Comparison of ENCODE assay signal across 29 cellular contexts in genomic region chr20:22006306-22006705, GRCh38.
DNase-seq lines count a peak whose midpoint lies in the region; ATAC-seq, FAIRE-seq and TF ChIP-seq lines count a peak whose summit lies in the region.
"Had no signal": no experiment of that assay in that cellular context is flagged by ENCODE, and none has a peak within 500 bp of the region (broad histone marks: within the 10 kb centered on the region; RNA-seq: fewer than 3 reads in every experiment).

No MANE protein-coding gene starts in this region.

- TF ChIP-seq CTCF in HepG2 (CRISPR knock-in tag; IDR thresholded peaks at IDR 0.05) (no peak), right lobe of liver (IDR thresholded peaks at IDR 0.05) (no peak), A549 (IDR thresholded peaks at IDR 0.05) (no peak)

- no TSS peak for BruUV-seq in HepG2 (replicated peaks; lab: Mats Ljungman, UMichigan)

- no peak overlapping the region for H2AFZ ChIP-seq in HepG2 (ENCODE audit: low read length)

- H3K27me3 ChIP-seq in HepG2 (ENCODE audit: control insufficient read depth in 1 of 2, insufficient read depth in 2 of 2, low read length in 2 of 2) (no peaks in the 10 kb centered on the region), right lobe of liver (no peaks in the 10 kb centered on the region)
- H3K27me3 ChIP-seq: BE2C; BLaER1; BLaER1 treated with 17β-estradiol and CSF1 and Interleukin-3, amounts not matched to agents 10 nM and 100 nM had no signal

- H3K9ac ChIP-seq in HepG2 (ENCODE audit: insufficient read depth, low read depth, low read length), result no peak overlapping the region
- H3K9ac ChIP-seq: BLaER1; BLaER1 treated with 17β-estradiol and CSF1 and Interleukin-3, amounts not matched to agents 10 nM and 100 nM had no signal

- no peaks in the 10 kb centered on the region for H3K79me2 ChIP-seq in HepG2 (ENCODE audit: insufficient read depth, low read length)

- CTCF ChIA-PET in HepG2 (lab: Yijun Ruan, JAX; ENCODE audit: low intra/inter-chr PET ratio, low total read pairs) (no interaction called here), A549 (lab: Yijun Ruan, JAX) (no interaction called here)

- no peaks in the 10 kb centered on the region for H4K20me1 ChIP-seq in HepG2 (ENCODE audit: insufficient read depth, low read length)
- H4K20me1 ChIP-seq: BLaER1; BLaER1 treated with 17β-estradiol and CSF1 and Interleukin-3, amounts not matched to agents 10 nM and 100 nM had no signal

- FAIRE-seq in HepG2 (lab: Jason Lieb, UNC) (no peak), A549 (lab: Jason Lieb, UNC) (no peak)
- FAIRE-seq: D721Med had no signal

- H3K36me3 ChIP-seq in HepG2 (replicated peaks in 1 of 2; ENCODE audit: control insufficient read depth in 1 of 2, insufficient read depth in 2 of 2, low read length in 2 of 2) (no peaks in the 10 kb centered on the region), right lobe of liver (no peaks in the 10 kb centered on the region)
- H3K36me3 ChIP-seq: BE2C; BLaER1; BLaER1 treated with 17β-estradiol and CSF1 and Interleukin-3, amounts not matched to agents 10 nM and 100 nM had no signal

- no peak for TF ChIP-seq POLR2A in HepG2 (IDR thresholded peaks at IDR 0.05; ENCODE audit: insufficient read depth in 1 of 2, low read depth in 2 of 2, low read length in 2 of 2)
- TF ChIP-seq POLR2A in right lobe of liver (IDR thresholded peaks at IDR 0.05), result no peak
- TF ChIP-seq POLR2A in A549 (IDR thresholded peaks at IDR 0.05; ENCODE audit: low read length), result no peak

- H3K4me3 ChIP-seq in HepG2 (replicated peaks in 1 of 3; ENCODE audit: insufficient read depth in 1 of 3, low read depth in 2 of 3, low read length in 3 of 3) (no peak overlapping the region), right lobe of liver (no peak overlapping the region), A549 (no peak overlapping the region)
- H3K4me3 ChIP-seq: BLaER1; BLaER1 treated with 17β-estradiol and CSF1 and Interleukin-3, amounts not matched to agents 10 nM and 100 nM had no signal

- H3K4me1 ChIP-seq in HepG2 (ENCODE audit: insufficient read depth, low read length) (no peaks in the 10 kb centered on the region), right lobe of liver (no peaks in the 10 kb centered on the region), A549 (no peaks in the 10 kb centered on the region)
- H3K4me1 ChIP-seq: BE2C, BLaER1, Caco-2 had no signal

- intact Hi-C loops in HepG2 (cut with micrococcal nuclease; ENCODE audit: unreplicated experiment) (no loop called here), right lobe of liver (cut with DNase I) (no loop called here)

- TF ChIP-seq RAD21 in HepG2 (CRISPR knock-in tag; IDR thresholded peaks at IDR 0.05) (no peak), A549 (conservative IDR thresholded peaks at IDR 0.05 in 1 of 2, IDR thresholded peaks at IDR 0.05 in 1 of 2) (no peak)

- in situ Hi-C loops in HepG2 (cut with HindIII; ENCODE audit: extremely low pct_ligation_motif_present, low pct_unique_long_range_greater_than_20kb), result no loop called here

- H3K9me3 ChIP-seq in HepG2 (ENCODE audit: low read length), result no peaks in the 10 kb centered on the region
- no peaks in the 10 kb centered on the region for H3K9me3 ChIP-seq in right lobe of liver
- H3K9me3 ChIP-seq in A549, result no peaks in the 10 kb centered on the region
- H3K9me3 ChIP-seq: BE2C, BLaER1, Caco-2 had no signal

- POLR2A ChIA-PET in HepG2 (lab: Yijun Ruan, JAX) (no interaction called here), A549 (lab: Yijun Ruan, JAX) (no interaction called here)

- TF ChIP-seq EP300 in HepG2 (IDR thresholded peaks at IDR 0.05; ENCODE audit: low read depth in 2 of 2, low read length in 2 of 2) (no peak), HepG2 (CRISPR knock-in tag; IDR thresholded peaks at IDR 0.05; ENCODE audit: borderline replicate concordance) (no peak), A549 (IDR thresholded peaks at IDR 0.05) (no peak)

- H3K27ac ChIP-seq in HepG2 (ENCODE audit: extremely low read length, insufficient read depth, low read length) (no peak overlapping the region), right lobe of liver (no peak overlapping the region), A549 (no peak overlapping the region)
- H3K27ac ChIP-seq: 22Rv1; BLaER1; BLaER1 treated with 17β-estradiol and CSF1 and Interleukin-3, amounts not matched to agents 10 nM and 100 nM; C4-2B had no signal

- no peak overlapping the region for H3K4me2 ChIP-seq in HepG2 (ENCODE audit: low read depth, low read length)
- no peak overlapping the region for H3K4me2 ChIP-seq in A549
- H3K4me2 ChIP-seq: BLaER1; BLaER1 treated with 17β-estradiol and CSF1 and Interleukin-3, amounts not matched to agents 10 nM and 100 nM had no signal

- DNase-seq in HepG2 (ENCODE audit: low spot score) (no peak), right lobe of liver (no peak), A549 (ENCODE audit: low read depth in 1 of 2, low spot score in 1 of 2) (no peak), activated gamma-delta T cell (lab: John Stamatoyannopoulos, UW) (no peak)
- DNase-seq: 8988T; ACHN; AML-193; BE2C; C1 segment of cervical spinal cord; Caco-2; Calu3; CD4-positive, alpha-beta memory T cell; CD4-positive, alpha-beta T cell; CD4-positive, CD25-positive, alpha-beta regulatory T cell; CD8-positive, alpha-beta memory T cell; CD8-positive, alpha-beta T cell; COR-L47; DMS 273 treated with DMSO at 0.1 percent for 48 hours; DMS153; DMS53; DMS79; DMS79 treated with DMSO at 0.1 percent for 48 hours; DND-41; EL had no signal

- ATAC-seq in HepG2, result no peak
- ATAC-seq in right lobe of liver, result no peak
- no peak for ATAC-seq in A549
- ATAC-seq: CD8-positive, alpha-beta T cell had no signal

TF ChIP-seq in HepG2, 621 proteins besides CTCF, POLR2A, EP300 and RAD21:
- peak; percentile 46 to 63 for TF ChIP-seq MAFK (conservative IDR thresholded peaks at IDR 0.05 in 1 of 2, IDR thresholded peaks at IDR 0.05 in 1 of 2; ENCODE audit: low read length in 2 of 2)
- TF ChIP-seq KDM3A (CRISPR knock-in tag; IDR thresholded peaks at IDR 0.05; ENCODE audit: low read depth), result no peak

TF ChIP-seq in A549, 52 proteins besides CTCF, POLR2A, EP300 and RAD21:
- TF ChIP-seq MAFK (IDR thresholded peaks at IDR 0.05; ENCODE audit: partially characterized antibody), result peak; percentile 56
- TF ChIP-seq, protein P1, sequence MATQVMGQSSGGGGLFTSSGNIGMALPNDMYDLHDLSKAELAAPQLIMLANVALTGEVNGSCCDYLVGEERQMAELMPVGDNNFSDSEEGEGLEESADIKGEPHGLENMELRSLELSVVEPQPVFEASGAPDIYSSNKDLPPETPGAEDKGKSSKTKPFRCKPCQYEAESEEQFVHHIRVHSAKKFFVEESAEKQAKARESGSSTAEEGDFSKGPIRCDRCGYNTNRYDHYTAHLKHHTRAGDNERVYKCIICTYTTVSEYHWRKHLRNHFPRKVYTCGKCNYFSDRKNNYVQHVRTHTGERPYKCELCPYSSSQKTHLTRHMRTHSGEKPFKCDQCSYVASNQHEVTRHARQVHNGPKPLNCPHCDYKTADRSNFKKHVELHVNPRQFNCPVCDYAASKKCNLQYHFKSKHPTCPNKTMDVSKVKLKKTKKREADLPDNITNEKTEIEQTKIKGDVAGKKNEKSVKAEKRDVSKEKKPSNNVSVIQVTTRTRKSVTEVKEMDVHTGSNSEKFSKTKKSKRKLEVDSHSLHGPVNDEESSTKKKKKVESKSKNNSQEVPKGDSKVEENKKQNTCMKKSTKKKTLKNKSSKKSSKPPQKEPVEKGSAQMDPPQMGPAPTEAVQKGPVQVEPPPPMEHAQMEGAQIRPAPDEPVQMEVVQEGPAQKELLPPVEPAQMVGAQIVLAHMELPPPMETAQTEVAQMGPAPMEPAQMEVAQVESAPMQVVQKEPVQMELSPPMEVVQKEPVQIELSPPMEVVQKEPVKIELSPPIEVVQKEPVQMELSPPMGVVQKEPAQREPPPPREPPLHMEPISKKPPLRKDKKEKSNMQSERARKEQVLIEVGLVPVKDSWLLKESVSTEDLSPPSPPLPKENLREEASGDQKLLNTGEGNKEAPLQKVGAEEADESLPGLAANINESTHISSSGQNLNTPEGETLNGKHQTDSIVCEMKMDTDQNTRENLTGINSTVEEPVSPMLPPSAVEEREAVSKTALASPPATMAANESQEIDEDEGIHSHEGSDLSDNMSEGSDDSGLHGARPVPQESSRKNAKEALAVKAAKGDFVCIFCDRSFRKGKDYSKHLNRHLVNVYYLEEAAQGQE (IDR thresholded peaks at IDR 0.05), result no peak

Comparison
In these comparisons a context has a peak if more than half of its experiments do, and no peak if none do; other contexts are left out.
1. Of the 38 proteins assayed by ChIP-seq in both HepG2 and A549: peak only in HepG2: none; only in A549: none; in both: MAFK; in neither: 37.